Comparison of ENCODE assay signal across 21 cellular contexts in the genomic region with DNA sequence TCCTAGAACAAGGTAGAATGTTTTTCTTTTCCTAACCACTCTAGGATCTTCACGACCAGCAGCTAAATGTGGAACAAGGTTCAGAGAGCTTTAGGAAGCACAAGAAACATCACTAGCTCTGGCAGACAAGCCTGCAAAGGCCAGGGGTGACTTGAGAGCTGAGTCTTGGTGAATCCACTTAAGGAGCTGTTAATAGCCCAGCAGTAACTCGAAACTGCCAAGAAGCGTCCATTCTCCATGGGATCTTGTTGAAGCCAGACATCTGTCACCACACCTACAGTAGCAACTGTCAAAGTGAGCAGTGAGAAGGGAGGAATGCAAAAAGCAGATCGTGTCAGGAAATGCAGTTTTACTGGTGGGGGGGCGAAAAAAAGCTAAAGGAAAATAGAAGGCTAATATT.
DNase-seq lines count a peak whose midpoint lies in the region; ATAC-seq, FAIRE-seq and TF ChIP-seq lines count a peak whose summit lies in the region.
"Had no signal": no experiment of that assay in that cellular context is flagged by ENCODE, and none has a peak within 500 bp of the region (broad histone marks: within the 10 kb centered on the region; RNA-seq: fewer than 3 reads in every experiment).

No MANE protein-coding gene starts in this region.

- no peaks in the 10 kb centered on the region for H4K20me1 ChIP-seq in IMR-90 (ENCODE audit: insufficient read depth, low read length)

- no peaks in the 10 kb centered on the region for H3K79me1 ChIP-seq in IMR-90 (ENCODE audit: low read depth in 1 of 2, low read length in 2 of 2)

- H2BK5ac ChIP-seq in IMR-90 (ENCODE audit: low read depth, low read length, poor library complexity, severe bottlenecking), result no peak overlapping the region

- intact Hi-C loops in IMR-90 (cut with micrococcal nuclease), result no loop called here
- intact Hi-C loops in thyroid gland (cut with DNase I), result no loop called here

- H3K4me1 ChIP-seq in IMR-90 (ENCODE audit: control insufficient read depth, insufficient read depth, low read length) (no peaks in the 10 kb centered on the region), thyroid gland (no peaks in the 10 kb centered on the region)
- H3K4me1 ChIP-seq: SJCRH30 had no signal

- H3K9ac ChIP-seq in IMR-90 (ENCODE audit: low read depth, low read length), result no peak overlapping the region
- H3K9ac ChIP-seq: KMS-11 had no signal

- no peak overlapping the region for H2AFZ ChIP-seq in IMR-90 (replicated peaks; ENCODE audit: low read length, poor library complexity)
- H2AFZ ChIP-seq: GM23338 had no signal

- ATAC-seq in IMR-90 (ENCODE audit: low read depth), result peak; percentile 24; the same call in 1 of the 2 replicates
- no peak for ATAC-seq in stimulated activated naive CD8-positive, alpha-beta T cell treated with anti-CD3 and anti-CD28 coated beads, Interleukin-15, Interleukin-2, amounts not matched to agents 100 U/mL and 50 U/mL, for 24 hours
- ATAC-seq: GM12878, HCT116, PC-3 had no signal

- H3K27ac ChIP-seq in IMR-90 (ENCODE audit: insufficient read depth, low read length) (no peak overlapping the region), thyroid gland (no peak overlapping the region)
- H3K27ac ChIP-seq: KMS-11, RWPE1, SJCRH30 had no signal

- no peak overlapping the region for H3K56ac ChIP-seq in IMR-90 (ENCODE audit: extremely low read depth, insufficient read depth, low read length)

- H3K23ac ChIP-seq in IMR-90 (ENCODE audit: low read depth, low read length), result no peak overlapping the region

- no peak overlapping the region for H2AK5ac ChIP-seq in IMR-90 (ENCODE audit: low read depth, low read length)

- WGBS in IMR-90 (ENCODE audit: extremely low coverage in 2 of 2, insufficient read length in 1 of 2), 2 experiments, result 60% methylated on average over 1 of the region's 5 CpGs; no CpG with 5 or more reads in 1 of the 2 experiments
- 31 to 36% methylated on average over 5 of the region's 5 CpGs for WGBS in thyroid gland, 2 donors

- no peak for DNase-seq in IMR-90
- peak; percentile 25 for DNase-seq in NCI-H69 (lab: John Stamatoyannopoulos, UW)
- peak; percentile 47 for DNase-seq in islet precursor cell
- DNase-seq in urothelium cell line (ENCODE audit: low spot score), result no peak
- DNase-seq in thyroid gland, result no peak
- no peak for DNase-seq in stimulated activated naive CD8-positive, alpha-beta T cell treated with anti-CD3 and anti-CD28 coated beads, Interleukin-15, Interleukin-2, amounts not matched to agents 100 U/mL and 50 U/mL, for 24 hours
- DNase-seq in NCI-H1048 (lab: John Stamatoyannopoulos, UW), result no peak
- DNase-seq: CD4-positive, CD25-positive, alpha-beta regulatory T cell; DND-41; GDM1; NCI-H1092; NCI-H146; NCI-H2081; NCI-H748 treated with DMSO at 0.1 percent for 48 hours; PC-3; SJCRH30 had no signal

- H4K8ac ChIP-seq in IMR-90 (ENCODE audit: low read depth in 2 of 2, low read length in 2 of 2), result no peak overlapping the region

- no peak overlapping the region for H3K4me2 ChIP-seq in IMR-90 (ENCODE audit: low read depth, low read length)
- H3K4me2 ChIP-seq: KMS-11 had no signal

- H3K18ac ChIP-seq in IMR-90 (ENCODE audit: low read depth, low read length), result no peak overlapping the region

- H2AK9ac ChIP-seq in IMR-90 (replicated peaks; ENCODE audit: low read depth, low read length, poor library complexity), result no peak overlapping the region

- no peak overlapping the region for H3K14ac ChIP-seq in IMR-90 (replicated peaks; ENCODE audit: low read depth, low read length)

- BruUV-seq in IMR-90 (replicated peaks; lab: Mats Ljungman, UMichigan), result no TSS peak

- no peaks in the 10 kb centered on the region for H3K36me3 ChIP-seq in IMR-90 (ENCODE audit: control insufficient read depth, insufficient read depth, low read length)
- no peaks in the 10 kb centered on the region for H3K36me3 ChIP-seq in thyroid gland
- H3K36me3 ChIP-seq: SJCRH30 had no signal

- H2BK120ac ChIP-seq in IMR-90 (ENCODE audit: low read depth, low read length), result no peak overlapping the region

- no peak overlapping the region for H2BK15ac ChIP-seq in IMR-90 (ENCODE audit: low read depth, low read length)

- H3K9me3 ChIP-seq in IMR-90 (ENCODE audit: control insufficient read depth, insufficient read depth, low read length) (peaks cover 7% of the 10 kb centered on the region), thyroid gland (no peaks in the 10 kb centered on the region)
- H3K9me3 ChIP-seq: SJCRH30 had no signal

- FAIRE-seq in urothelium cell line (lab: Jason Lieb, UNC), result peak; percentile 20
- FAIRE-seq: GM12878 had no signal

- H4K91ac ChIP-seq in IMR-90 (ENCODE audit: insufficient read depth, low read depth, low read length), result no peak overlapping the region

- no peak for TF ChIP-seq CTCF in IMR-90 (conservative IDR thresholded peaks at IDR 0.05; ENCODE audit: low read depth, low read length)
- TF ChIP-seq CTCF in thyroid gland (IDR thresholded peaks at IDR 0.05), result no peak

- no peak for TF ChIP-seq RAD21 in IMR-90 (IDR thresholded peaks at IDR 0.05; ENCODE audit: low read length)

- H3K27me3 ChIP-seq in IMR-90 (ENCODE audit: control insufficient read depth, insufficient read depth, low read length) (peaks cover 5% of the 10 kb centered on the region), thyroid gland (no peaks in the 10 kb centered on the region)
- H3K27me3 ChIP-seq: SJCRH30 had no signal

- POLR2A ChIA-PET in IMR-90 (lab: Charles Lee; ENCODE audit: unreplicated experiment), result no interaction called here

- TF ChIP-seq POLR2A in IMR-90 (IDR thresholded peaks at IDR 0.05; ENCODE audit: low read depth, low read length) (no peak), thyroid gland (IDR thresholded peaks at IDR 0.05) (no peak)

- H3K9me1 ChIP-seq in IMR-90 (ENCODE audit: insufficient read depth, low read length), result no peaks in the 10 kb centered on the region

- dilution Hi-C loops in IMR-90 (cut with HindIII; ENCODE audit: low sequenced_read_pairs, unreplicated experiment), result no loop called here

- H2BK20ac ChIP-seq in IMR-90 (ENCODE audit: low read depth, low read length), result no peak overlapping the region

- CTCF ChIA-PET in IMR-90 (lab: Yijun Ruan, JAX), result interaction anchor here (0.7 kb wide), 1 partner anchor 124 kb away, joined by 4 read pairs; no protein-coding TSS in a partner anchor

- H3K4ac ChIP-seq in IMR-90 (ENCODE audit: low read depth, low read length), result no peak overlapping the region

- in situ Hi-C loops in IMR-90 (cut with MboI; ENCODE audit: low sequenced_read_pairs), result no loop called here

- H3K4me3 ChIP-seq in IMR-90 (ENCODE audit: insufficient read depth, low read depth, low read length), result no peak overlapping the region
- H3K4me3 ChIP-seq in thyroid gland (replicated peaks in 1 of 3), result no peak overlapping the region
- H3K4me3 ChIP-seq: GM12878, GM23338, SJCRH30 had no signal

- no peak overlapping the region for H4K5ac ChIP-seq in IMR-90 (ENCODE audit: low read depth, low read length)

TF ChIP-seq in IMR-90, 13 proteins besides CTCF, POLR2A, EP300 and RAD21:
- TF ChIP-seq CEBPB (IDR thresholded peaks at IDR 0.05; ENCODE audit: low read depth, low read length), result no peak

Comparison
In these comparisons a context has a peak if more than half of its experiments do, and no peak if none do; other contexts are left out.
1. DNase-seq: peak in NCI-H69 (single experiment) and islet precursor cell (single experiment); none in IMR-90 (single experiment), urothelium cell line (single experiment), thyroid gland (0 of 2), stimulated activated naive CD8-positive, alpha-beta T cell treated with anti-CD3 and anti-CD28 coated beads, Interleukin-15, Interleukin-2, amounts not matched to agents 100 U/mL and 50 U/mL, for 24 hours (single experiment) and NCI-H1048 (single experiment).